In the genomic region with DNA sequence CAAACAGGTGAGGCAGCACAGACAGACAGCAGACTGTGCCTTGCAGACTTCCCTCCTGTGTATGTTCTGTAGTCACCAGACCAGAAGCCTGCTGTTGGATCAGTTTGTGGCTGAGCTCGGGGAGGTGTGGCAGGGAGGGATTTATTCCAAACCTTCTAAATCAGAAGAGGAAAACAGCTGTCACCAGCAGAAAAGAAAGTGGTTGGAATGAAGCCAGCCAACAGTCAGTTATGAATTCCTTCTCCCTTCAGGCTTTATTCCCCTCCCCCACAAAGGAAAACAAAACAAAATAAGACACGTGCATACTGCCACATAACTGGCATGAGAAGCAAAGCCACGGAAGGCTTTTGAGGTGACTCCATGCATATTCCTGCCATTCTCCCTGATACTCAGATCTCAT, we compare ENCODE assay signal across 12 cellular contexts. TPM values are rescaled to one million over a fixed set of nuclear protein-coding genes. Genes with fewer than 3 reads are reported as not detected.
DNase-seq lines count a peak whose midpoint lies in the region; ATAC-seq, FAIRE-seq and TF ChIP-seq lines count a peak whose summit lies in the region.
"Had no signal": no experiment of that assay in that cellular context is flagged by ENCODE, and none has a peak within 500 bp of the region (broad histone marks: within the 10 kb centered on the region; RNA-seq: fewer than 3 reads in every experiment).

No MANE protein-coding gene starts in this region.

- no peak for TF ChIP-seq EP300 in HepG2 (IDR thresholded peaks at IDR 0.05; ENCODE audit: low read depth in 2 of 2, low read length in 2 of 2)
- no peak for TF ChIP-seq EP300 in HepG2 (CRISPR knock-in tag; IDR thresholded peaks at IDR 0.05; ENCODE audit: borderline replicate concordance)
- no peak for TF ChIP-seq EP300 in upper lobe of left lung (IDR thresholded peaks at IDR 0.05)

- H3K9me3 ChIP-seq in right lobe of liver (no peaks in the 10 kb centered on the region), HepG2 (ENCODE audit: low read length) (no peaks in the 10 kb centered on the region), upper lobe of left lung (no peaks in the 10 kb centered on the region)

- ATAC-seq in right lobe of liver (peak; percentile 5 to 44 (median 24)), HepG2 (no peak), left lobe of liver (peak; percentile 12), upper lobe of left lung (ENCODE audit: low FRiP score in 2 of 2) (no peak)

- no peak for FAIRE-seq in HepG2 (lab: Jason Lieb, UNC)
- FAIRE-seq: G401.6 had no signal

- no peak for TF ChIP-seq POLR2A in right lobe of liver (IDR thresholded peaks at IDR 0.05)
- no peak for TF ChIP-seq POLR2A in HepG2 (IDR thresholded peaks at IDR 0.05; ENCODE audit: insufficient read depth in 1 of 2, low read depth in 2 of 2, low read length in 2 of 2)
- TF ChIP-seq POLR2A in upper lobe of left lung (IDR thresholded peaks at IDR 0.05): no peak

- no peaks in the 10 kb centered on the region for H3K79me2 ChIP-seq in HepG2 (ENCODE audit: insufficient read depth, low read length)

- H4K20me1 ChIP-seq in HepG2 (ENCODE audit: insufficient read depth, low read length): no peaks in the 10 kb centered on the region

- H3K4me3 ChIP-seq in right lobe of liver (no peak overlapping the region), HepG2 (replicated peaks in 1 of 3; ENCODE audit: insufficient read depth in 1 of 3, low read depth in 2 of 3, low read length in 3 of 3) (no peak overlapping the region), astrocyte of the cerebellum (ENCODE audit: low read depth, low read length) (no peak overlapping the region), upper lobe of left lung (no peak overlapping the region)

- no peak overlapping the region for H3K27ac ChIP-seq in right lobe of liver
- no peak overlapping the region for H3K27ac ChIP-seq in HepG2 (ENCODE audit: extremely low read length, insufficient read depth, low read length)
- H3K27ac ChIP-seq in upper lobe of left lung: peak overlapping the region in 3 of 4 donors; percentile 45 to 48 (median 46)

- WGBS in right lobe of liver (ENCODE audit: insufficient coverage, low coverage, low lambda C conversion rate, missing lambda C conversion rate): 40% methylated on average over 3 of the region's 3 CpGs
- WGBS in HepG2 (ENCODE audit: low lambda C conversion rate): 93% methylated on average over 3 of the region's 3 CpGs
- WGBS in upper lobe of left lung, 2 donors: 21 to 28% methylated on average over 3 of the region's 3 CpGs

- H3K27me3 ChIP-seq in right lobe of liver: no peaks in the 10 kb centered on the region
- no peaks in the 10 kb centered on the region for H3K27me3 ChIP-seq in HepG2 (ENCODE audit: control insufficient read depth in 1 of 2, insufficient read depth in 2 of 2, low read length in 2 of 2)
- H3K27me3 ChIP-seq in upper lobe of left lung: no peaks in the 10 kb centered on the region

- intact Hi-C loops in right lobe of liver (cut with DNase I): no loop called here
- intact Hi-C loops in HepG2 (cut with micrococcal nuclease; ENCODE audit: unreplicated experiment): no loop called here

- H3K36me3 ChIP-seq in right lobe of liver (peaks cover 20 to 94% (median 40%) of the 10 kb centered on the region in 4 donors), HepG2 (replicated peaks in 1 of 2; ENCODE audit: control insufficient read depth in 1 of 2, insufficient read depth in 2 of 2, low read length in 2 of 2) (peaks cover 50 to 86% of the 10 kb centered on the region in 2 experiments), upper lobe of left lung (peaks cover 47 to 97% (median 82%) of the 10 kb centered on the region in 4 donors)

- no peak for TF ChIP-seq CTCF in right lobe of liver (IDR thresholded peaks at IDR 0.05)
- no peak for TF ChIP-seq CTCF in HepG2 (CRISPR knock-in tag; IDR thresholded peaks at IDR 0.05)
- no peak for TF ChIP-seq CTCF in astrocyte of the cerebellum (IDR thresholded peaks at IDR 0.05; ENCODE audit: low read depth, low read length, missing control alignments)
- TF ChIP-seq CTCF in upper lobe of left lung (IDR thresholded peaks at IDR 0.05): no peak

- peaks cover 0 to 13% (median 4%) of the 10 kb centered on the region in 4 donors for H3K4me1 ChIP-seq in right lobe of liver
- peaks cover 18% of the 10 kb centered on the region for H3K4me1 ChIP-seq in HepG2 (ENCODE audit: insufficient read depth, low read length)
- peaks cover 24 to 38% (median 35%) of the 10 kb centered on the region in 4 donors for H3K4me1 ChIP-seq in upper lobe of left lung

- POLR2A ChIA-PET in HepG2 (lab: Yijun Ruan, JAX): no interaction called here

- TF ChIP-seq RAD21 in HepG2 (CRISPR knock-in tag; IDR thresholded peaks at IDR 0.05): no peak

- DNase-seq in right lobe of liver (no peak), HepG2 (ENCODE audit: low spot score) (no peak), astrocyte of the cerebellum (ENCODE audit: low read depth) (peak; percentile 44), left lobe of liver (ENCODE audit: low spot score) (no peak), upper lobe of left lung (no peak), occipital lobe (lab: John Stamatoyannopoulos, UW) (no peak), SKM-1 treated with dmso at 0.1 percent for 144 hours (lab: John Stamatoyannopoulos, UW; ENCODE audit: unreplicated experiment) (no peak)
- no peak for DNase-seq in effector CD8-positive, alpha-beta T cell (lab: John Stamatoyannopoulos, UW)
- DNase-seq: caudate nucleus; stimulated activated CD8-positive, alpha-beta memory T cell treated with anti-CD3 and anti-CD28 coated beads, Interleukin-4, amount 100 ng/mL, for 48 hours; T-helper 9 cell had no signal

- no peak overlapping the region for H3K4me2 ChIP-seq in HepG2 (ENCODE audit: low read depth, low read length)

- BruUV-seq in HepG2 (replicated peaks; lab: Mats Ljungman, UMichigan): no TSS peak

- no peak overlapping the region for H3K9ac ChIP-seq in HepG2 (ENCODE audit: insufficient read depth, low read depth, low read length)

- CTCF ChIA-PET in HepG2 (lab: Yijun Ruan, JAX; ENCODE audit: low intra/inter-chr PET ratio, low total read pairs): no interaction called here

- in situ Hi-C loops in HepG2 (cut with HindIII; ENCODE audit: extremely low pct_ligation_motif_present, low pct_unique_long_range_greater_than_20kb): no loop called here
- in situ Hi-C loops in astrocyte of the cerebellum (cut with HindIII; ENCODE audit: low sequenced_read_pairs): no loop called here

- H2AFZ ChIP-seq in HepG2 (ENCODE audit: low read length): no peak overlapping the region

RNA-seq across cellular contexts. Expression of a gene that starts 19.0 kb away (rescaled TPM):
- total RNA-seq in right lobe of liver (10 to 100 TPM; 13.2 to 27.8 (median 19.2) TPM), HepG2 (2016; rRNA removed; fragmentation: Illumina TruSeq; extraction: Trizol) (7.9 and 13.5 TPM in 2 replicates), left lobe of liver (30.8 TPM), upper lobe of left lung (10 to 100 TPM; 11.9 to 25.1 (median 17.5) TPM), occipital lobe (9.5 TPM)
- total RNA-seq in HepG2 (2016; cell fraction: cytosol; rRNA removed; fragmentation: Illumina TruSeq; extraction: Trizol; ENCODE audit: low read depth): 4.3 and 4.8 TPM in 2 replicates
- 8.9 and 14.1 TPM in 2 replicates for total RNA-seq in HepG2 (2016; cell fraction: insoluble cytoplasmic fraction; rRNA removed; fragmentation: Illumina TruSeq; extraction: Trizol)
- 9.7 and 9.9 TPM in 2 replicates for total RNA-seq in HepG2 (2016; cell fraction: membrane; rRNA removed; fragmentation: Illumina TruSeq; extraction: Trizol)
- total RNA-seq in HepG2 (2016; cell fraction: nucleus; rRNA removed; fragmentation: Illumina TruSeq; extraction: Trizol): 14.6 and 15.0 TPM in 2 replicates
- 22.7 and 26.0 TPM in 2 replicates for polyA plus RNA-seq in HepG2 (2011; rRNA removed)
- 21.0 and 27.5 TPM in 2 replicates for polyA plus RNA-seq in HepG2 (2011; cell fraction: cytosol; rRNA removed)
- 14.3 and 18.5 TPM in 2 replicates for polyA plus RNA-seq in HepG2 (2011; cell fraction: nucleus; rRNA removed)
- 13.6 and 14.8 TPM in 2 replicates for polyA plus RNA-seq in HepG2 (2012)
- 2.9 and 4.4 TPM in 2 replicates for polyA plus RNA-seq in HepG2 (2016; cell fraction: cytosol; fragmentation: Illumina TruSeq; extraction: Trizol; ENCODE audit: low read depth)
- 6.7 and 7.2 TPM in 2 replicates for polyA plus RNA-seq in HepG2 (2016; cell fraction: insoluble cytoplasmic fraction; fragmentation: Illumina TruSeq; extraction: Trizol; ENCODE audit: low read depth)
- 5.3 and 7.0 TPM in 2 replicates for polyA plus RNA-seq in HepG2 (2016; cell fraction: membrane; fragmentation: Illumina TruSeq; extraction: Trizol; ENCODE audit: low read depth)
- polyA plus RNA-seq in HepG2 (2016; cell fraction: nucleus; fragmentation: Illumina TruSeq; extraction: Trizol; ENCODE audit: insufficient read depth, low read depth): 16.2 and 17.4 TPM in 2 replicates
- polyA minus RNA-seq in HepG2 (2011; rRNA and poly(A)+ RNA removed; ENCODE audit: low replicate concordance): 41.6 and 80.7 TPM in 2 replicates
- 15.5 and 15.7 TPM in 2 replicates for polyA minus RNA-seq in HepG2 (2011; cell fraction: cytosol; rRNA and poly(A)+ RNA removed)
- 11.7 and 14.5 TPM in 2 replicates for polyA minus RNA-seq in HepG2 (2011; cell fraction: nucleus; rRNA and poly(A)+ RNA removed)

RNA-seq across cellular contexts. Expression of a gene that starts 57.7 kb away (rescaled TPM):
- 10 to 100 TPM in 5 of 6 experiments, 1 to 10 TPM in 1; 9.6 to 16.9 (median 14.1) TPM for total RNA-seq in right lobe of liver
- 9.0 and 13.2 TPM in 2 replicates for total RNA-seq in HepG2 (2016; rRNA removed; fragmentation: Illumina TruSeq; extraction: Trizol)
- 6.6 and 7.7 TPM in 2 replicates for total RNA-seq in HepG2 (2016; cell fraction: cytosol; rRNA removed; fragmentation: Illumina TruSeq; extraction: Trizol; ENCODE audit: low read depth)
- 7.9 and 11.9 TPM in 2 replicates for total RNA-seq in HepG2 (2016; cell fraction: insoluble cytoplasmic fraction; rRNA removed; fragmentation: Illumina TruSeq; extraction: Trizol)
- 21.8 and 26.5 TPM in 2 replicates for total RNA-seq in HepG2 (2016; cell fraction: membrane; rRNA removed; fragmentation: Illumina TruSeq; extraction: Trizol)
- total RNA-seq in HepG2 (2016; cell fraction: nucleus; rRNA removed; fragmentation: Illumina TruSeq; extraction: Trizol): 9.5 and 10.6 TPM in 2 replicates
- polyA plus RNA-seq in HepG2 (2011; rRNA removed): 35.3 and 40.6 TPM in 2 replicates
- polyA plus RNA-seq in HepG2 (2011; cell fraction: cytosol; rRNA removed): 29.0 and 30.0 TPM in 2 replicates
- 32.6 and 39.8 TPM in 2 replicates for polyA plus RNA-seq in HepG2 (2011; cell fraction: nucleus; rRNA removed)
- 12.9 and 16.3 TPM in 2 replicates for polyA plus RNA-seq in HepG2 (2012)
- 13.9 and 14.2 TPM in 2 replicates for polyA plus RNA-seq in HepG2 (2016; cell fraction: cytosol; fragmentation: Illumina TruSeq; extraction: Trizol; ENCODE audit: low read depth)
- 13.2 and 16.6 TPM in 2 replicates for polyA plus RNA-seq in HepG2 (2016; cell fraction: insoluble cytoplasmic fraction; fragmentation: Illumina TruSeq; extraction: Trizol; ENCODE audit: low read depth)
- polyA plus RNA-seq in HepG2 (2016; cell fraction: membrane; fragmentation: Illumina TruSeq; extraction: Trizol; ENCODE audit: low read depth): 30.8 and 32.0 TPM in 2 replicates
- 19.3 and 23.8 TPM in 2 replicates for polyA plus RNA-seq in HepG2 (2016; cell fraction: nucleus; fragmentation: Illumina TruSeq; extraction: Trizol; ENCODE audit: insufficient read depth, low read depth)
- polyA minus RNA-seq in HepG2 (2011; rRNA and poly(A)+ RNA removed; ENCODE audit: low replicate concordance): 33.5 and 53.0 TPM in 2 replicates
- 11.3 and 14.6 TPM in 2 replicates for polyA minus RNA-seq in HepG2 (2011; cell fraction: cytosol; rRNA and poly(A)+ RNA removed)
- polyA minus RNA-seq in HepG2 (2011; cell fraction: nucleus; rRNA and poly(A)+ RNA removed): 8.4 and 8.7 TPM in 2 replicates
- total RNA-seq in left lobe of liver: 10.3 TPM
- total RNA-seq in upper lobe of left lung: 10 to 100 TPM; 18.9 to 35.9 (median 24.9) TPM
- total RNA-seq in occipital lobe: 19.2 TPM

Comparison
In these comparisons a context has a peak if more than half of its experiments do, and no peak if none do; other contexts are left out.
1. ATAC-seq: peak in right lobe of liver (4 of 4) and left lobe of liver (single experiment); none in HepG2 (single experiment) and upper lobe of left lung (0 of 2).
2. H3K27ac ChIP-seq: peak in upper lobe of left lung (3 of 4); none in right lobe of liver (0 of 3) and HepG2 (single experiment).